ENCODE assay signal across 1 cellular context in the genomic region with DNA sequence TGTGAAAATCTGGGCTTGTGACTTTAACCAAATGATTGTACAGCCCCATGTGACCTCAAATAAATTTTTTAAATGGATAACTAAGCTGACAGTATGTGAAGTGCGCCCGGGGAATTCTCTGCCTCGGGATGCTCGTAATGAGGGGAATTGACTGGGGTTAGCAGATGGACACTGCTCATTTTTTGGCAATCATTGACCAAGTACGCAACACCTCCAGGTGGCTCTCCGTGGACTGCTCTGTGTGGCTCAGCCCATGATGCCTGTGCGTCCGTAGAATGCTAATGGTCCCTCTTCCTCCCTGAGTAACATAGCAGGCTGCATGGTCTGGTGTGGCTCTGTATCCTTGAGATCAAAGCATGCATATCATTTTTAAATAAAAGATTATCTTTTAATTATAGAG.
TF ChIP-seq lines count a peak whose summit lies in the region.

No MANE protein-coding gene starts in this region.

TF ChIP-seq in GM12878, 131 proteins besides CTCF, POLR2A, EP300 and RAD21:
- TF ChIP-seq HDAC2 (IDR thresholded peaks at IDR 0.05), result no peak
- TF ChIP-seq, protein P1, sequence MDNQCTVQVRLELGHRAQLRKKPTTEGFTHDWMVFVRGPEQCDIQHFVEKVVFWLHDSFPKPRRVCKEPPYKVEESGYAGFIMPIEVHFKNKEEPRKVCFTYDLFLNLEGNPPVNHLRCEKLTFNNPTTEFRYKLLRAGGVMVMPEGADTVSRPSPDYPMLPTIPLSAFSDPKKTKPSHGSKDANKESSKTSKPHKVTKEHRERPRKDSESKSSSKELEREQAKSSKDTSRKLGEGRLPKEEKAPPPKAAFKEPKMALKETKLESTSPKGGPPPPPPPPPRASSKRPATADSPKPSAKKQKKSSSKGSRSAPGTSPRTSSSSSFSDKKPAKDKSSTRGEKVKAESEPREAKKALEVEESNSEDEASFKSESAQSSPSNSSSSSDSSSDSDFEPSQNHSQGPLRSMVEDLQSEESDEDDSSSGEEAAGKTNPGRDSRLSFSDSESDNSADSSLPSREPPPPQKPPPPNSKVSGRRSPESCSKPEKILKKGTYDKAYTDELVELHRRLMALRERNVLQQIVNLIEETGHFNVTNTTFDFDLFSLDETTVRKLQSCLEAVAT (IDR thresholded peaks at IDR 0.05), result no peak
